13 cellular contexts compared by ENCODE assay signal in genomic region chr3:45026038-45026437, GRCh38. TPM values are rescaled to one million over a fixed set of nuclear protein-coding genes. Genes with fewer than 3 reads are reported as not detected.
DNase-seq lines count a peak whose midpoint lies in the region; ATAC-seq, FAIRE-seq and TF ChIP-seq lines count a peak whose summit lies in the region.
"Had no signal": no experiment of that assay in that cellular context is flagged by ENCODE, and none has a peak within 500 bp of the region (broad histone marks: within the 10 kb centered on the region; RNA-seq: fewer than 3 reads in every experiment).

A gene with protein sequence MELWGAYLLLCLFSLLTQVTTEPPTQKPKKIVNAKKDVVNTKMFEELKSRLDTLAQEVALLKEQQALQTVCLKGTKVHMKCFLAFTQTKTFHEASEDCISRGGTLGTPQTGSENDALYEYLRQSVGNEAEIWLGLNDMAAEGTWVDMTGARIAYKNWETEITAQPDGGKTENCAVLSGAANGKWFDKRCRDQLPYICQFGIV (plus strand): TSS chr3:45026303. CDS start chr3:45026363, 60 bp downstream.

- H3K36me3 ChIP-seq in BJ (ENCODE audit: control insufficient read depth, insufficient read depth, low read length) (no peaks in the 10 kb centered on the region), astrocyte (ENCODE audit: insufficient read depth, low read length) (no peaks in the 10 kb centered on the region)
- H3K36me3 ChIP-seq in effector memory CD4-positive, alpha-beta T cell (ENCODE audit: control insufficient read depth, insufficient read depth, low read length) = no peaks in the 10 kb centered on the region

- CTCF ChIA-PET in BJ (lab: Yijun Ruan, JAX) (no interaction called here), WTC11 (lab: Charles Lee) (no interaction called here)

- no peaks in the 10 kb centered on the region for H4K20me1 ChIP-seq in astrocyte (ENCODE audit: insufficient read depth, low read length)

- H3K27me3 Mint-ChIP-seq in astrocyte (ENCODE audit: low read depth, unreplicated experiment) = peaks cover 17% of the 10 kb centered on the region
- peaks cover 18% of the 10 kb centered on the region for H3K27me3 Mint-ChIP-seq in WTC11 (ENCODE audit: low read depth)
- H3K27me3 Mint-ChIP-seq: CD4-positive, alpha-beta T cell had no signal

- H3K4me3 Mint-ChIP-seq in astrocyte (ENCODE audit: unreplicated experiment) (no peak within 1 kb of the TSS), WTC11 (no peak within 1 kb of the TSS)
- H3K4me3 Mint-ChIP-seq: CD4-positive, alpha-beta T cell; stimulated activated naive B cell treated with anti-CD40 and anti-IgM and Interleukin-4, amounts not matched to agents 10 μg/mL and 1 μg/mL and 100 μg/mL, for 72 hours had no signal

- no peak within 1 kb of the TSS for H2AFZ ChIP-seq in astrocyte (ENCODE audit: low read depth, low read length)

- H3K36me3 Mint-ChIP-seq in astrocyte (ENCODE audit: low read depth, unreplicated experiment) (peaks cover 4% of the 10 kb centered on the region), WTC11 (no peaks in the 10 kb centered on the region)

- intact Hi-C loops in cardiac septum (cut with DNase I) = no loop called here
- intact Hi-C loops in posterior vena cava (cut with DNase I) = no loop called here

- H3K4me2 ChIP-seq in astrocyte (ENCODE audit: low read length) = peak within 1 kb of the TSS; percentile 38
- H3K4me2 ChIP-seq: KMS-11 had no signal

- H3K9me3 Mint-ChIP-seq in astrocyte (ENCODE audit: unreplicated experiment) (no peaks in the 10 kb centered on the region), WTC11 (no peaks in the 10 kb centered on the region)
- H3K9me3 Mint-ChIP-seq: CD4-positive, alpha-beta T cell; stimulated activated naive B cell treated with anti-CD40 and anti-IgM and Interleukin-4, amounts not matched to agents 10 μg/mL and 1 μg/mL and 100 μg/mL, for 72 hours had no signal

- POLR2A ChIA-PET in BJ (lab: Charles Lee) (no interaction called here), WTC11 (lab: Charles Lee) (no interaction called here)

- no peaks in the 10 kb centered on the region for H3K9me3 ChIP-seq in astrocyte (ENCODE audit: insufficient read depth, low read depth, low read length)
- H3K9me3 ChIP-seq in effector memory CD4-positive, alpha-beta T cell (ENCODE audit: control insufficient read depth, low read length) = no peaks in the 10 kb centered on the region

- H3K9ac ChIP-seq in astrocyte (ENCODE audit: low read length) = no peak within 1 kb of the TSS
- H3K9ac ChIP-seq: KMS-11 had no signal

- no peaks in the 10 kb centered on the region for H3K79me2 ChIP-seq in astrocyte (ENCODE audit: insufficient read depth, low read length)

- peaks cover 9% of the 10 kb centered on the region for H3K4me1 Mint-ChIP-seq in astrocyte (ENCODE audit: low read depth, unreplicated experiment)
- H3K4me1 Mint-ChIP-seq in WTC11 = no peaks in the 10 kb centered on the region

- DNase-seq in BJ (ENCODE audit: low read depth) (no peak), astrocyte (ENCODE audit: low read depth) (peak; percentile 78), cardiac septum (ENCODE audit: low spot score) (peak; percentile 79), posterior vena cava (ENCODE audit: low spot score) (peak; percentile 92), WTC11 (ENCODE audit: low spot score) (no peak), urothelium cell line (ENCODE audit: low spot score) (no peak)
- DNase-seq in effector memory CD4-positive, alpha-beta T cell = no peak
- DNase-seq: CD4-positive, alpha-beta T cell; stimulated activated naive B cell treated with anti-CD40 and anti-IgM and Interleukin-4, amounts not matched to agents 10 μg/mL and 1 μg/mL and 100 μg/mL, for 72 hours had no signal

- peaks cover 30% of the 10 kb centered on the region for H3K4me1 ChIP-seq in astrocyte (ENCODE audit: insufficient read depth, low read length)
- H3K4me1 ChIP-seq in effector memory CD4-positive, alpha-beta T cell (ENCODE audit: control insufficient read depth, insufficient read depth, low read length, poor library complexity, severe bottlenecking) = peaks cover 6% of the 10 kb centered on the region

- FAIRE-seq in astrocyte (lab: Jason Lieb, UNC) = no peak
- FAIRE-seq in urothelium cell line (lab: Jason Lieb, UNC) = no peak
- FAIRE-seq: RCC 7860 had no signal

- TF ChIP-seq CTCF in BJ (IDR thresholded peaks at IDR 0.05; ENCODE audit: insufficient read depth, low read depth, low read length) = no peak
- TF ChIP-seq CTCF in astrocyte (IDR thresholded peaks at IDR 0.05; ENCODE audit: insufficient read depth, low read depth, low read length) = no peak
- no peak for TF ChIP-seq CTCF in WTC11 (IDR thresholded peaks at IDR 0.05)

- ATAC-seq in WTC11 (no peak), GM18909 (IDR thresholded peaks at IDR 0.05; ENCODE audit: poor library complexity, unreplicated experiment) (no peak)
- ATAC-seq: stimulated activated naive B cell treated with anti-CD40 and anti-IgM and Interleukin-4, amounts not matched to agents 10 μg/mL and 1 μg/mL and 100 μg/mL, for 72 hours had no signal

- H3K27me3 ChIP-seq in BJ (ENCODE audit: control insufficient read depth, insufficient read depth, low read length) = no peaks in the 10 kb centered on the region
- H3K27me3 ChIP-seq in astrocyte (ENCODE audit: insufficient read depth, low read length) = no peaks in the 10 kb centered on the region
- H3K27me3 ChIP-seq in effector memory CD4-positive, alpha-beta T cell (replicated peaks; ENCODE audit: control insufficient read depth, insufficient read depth, low read length, poor library complexity, severe bottlenecking) = no peaks in the 10 kb centered on the region

- H3K27ac Mint-ChIP-seq in astrocyte (ENCODE audit: unreplicated experiment) (peak within 1 kb of the TSS; percentile 89), WTC11 (no peak within 1 kb of the TSS)
- H3K27ac Mint-ChIP-seq: CD4-positive, alpha-beta T cell; stimulated activated naive B cell treated with anti-CD40 and anti-IgM and Interleukin-4, amounts not matched to agents 10 μg/mL and 1 μg/mL and 100 μg/mL, for 72 hours had no signal

- H3K4me3 ChIP-seq in BJ (ENCODE audit: low read depth, low read length) = peak within 1 kb of the TSS; percentile 15; the same call in 1 of the 2 replicates
- no peak within 1 kb of the TSS for H3K4me3 ChIP-seq in astrocyte (ENCODE audit: insufficient read depth, low read depth, low read length)
- H3K4me3 ChIP-seq in effector memory CD4-positive, alpha-beta T cell (ENCODE audit: insufficient read depth, low read depth, low read length, poor library complexity, severe bottlenecking) = no peak within 1 kb of the TSS

- no peak within 1 kb of the TSS for H3K27ac ChIP-seq in astrocyte (ENCODE audit: low read depth, low read length)
- no peak within 1 kb of the TSS for H3K27ac ChIP-seq in effector memory CD4-positive, alpha-beta T cell (ENCODE audit: insufficient read depth, low read length, poor library complexity, severe bottlenecking)
- H3K27ac ChIP-seq: epithelial cell of prostate, KMS-11 had no signal

TF ChIP-seq in WTC11, 78 proteins besides CTCF, POLR2A, EP300 and RAD21:
- TF ChIP-seq TCF7 (CRISPR knock-in tag; IDR thresholded peaks at IDR 0.05; ENCODE audit: low read depth) = no peak

RNA-seq across cellular contexts. Expression of the gene that starts here (rescaled TPM):
- 18.2 and 22.3 TPM in 2 replicates for polyA plus RNA-seq in BJ (2011; rRNA removed)
- polyA minus RNA-seq in BJ (2011; rRNA and poly(A)+ RNA removed) = 0.57 and 1.8 TPM in 2 replicates
- total RNA-seq in astrocyte (0.32 TPM in 1 of 2 replicates, not detected in the other), cardiac septum (77.1 TPM), posterior vena cava (100 to 1,000 TPM in 1 of 2 donors, 10 to 100 TPM in 1; 50.0 to 136 TPM), WTC11 (2021) (0.57 to 0.92 TPM (median 0.81 TPM) in 3 replicates)

Comparison
In these comparisons a context has a peak if more than half of its experiments do, and no peak if none do; other contexts are left out.
1. RNA of the gene that starts here (total RNA-seq): 50.0 to 136 TPM in posterior vena cava and 77.1 TPM in cardiac septum (single experiment); 0.57 to 0.92 TPM in WTC11 and 0.32 TPM in astrocyte; every median in the first group is over 10 times any median in the second.
2. Peak in DNase-seq and H3K4me2 ChIP-seq in astrocyte; RNA of the gene not detected or under 1 TPM.
3. DNase-seq: peak in cardiac septum (single experiment) and posterior vena cava (single experiment); none in BJ (single experiment), effector memory CD4-positive, alpha-beta T cell (0 of 3), WTC11 (single experiment) and urothelium cell line (single experiment).